1 cellular context compared by ENCODE assay signal in the genomic region with DNA sequence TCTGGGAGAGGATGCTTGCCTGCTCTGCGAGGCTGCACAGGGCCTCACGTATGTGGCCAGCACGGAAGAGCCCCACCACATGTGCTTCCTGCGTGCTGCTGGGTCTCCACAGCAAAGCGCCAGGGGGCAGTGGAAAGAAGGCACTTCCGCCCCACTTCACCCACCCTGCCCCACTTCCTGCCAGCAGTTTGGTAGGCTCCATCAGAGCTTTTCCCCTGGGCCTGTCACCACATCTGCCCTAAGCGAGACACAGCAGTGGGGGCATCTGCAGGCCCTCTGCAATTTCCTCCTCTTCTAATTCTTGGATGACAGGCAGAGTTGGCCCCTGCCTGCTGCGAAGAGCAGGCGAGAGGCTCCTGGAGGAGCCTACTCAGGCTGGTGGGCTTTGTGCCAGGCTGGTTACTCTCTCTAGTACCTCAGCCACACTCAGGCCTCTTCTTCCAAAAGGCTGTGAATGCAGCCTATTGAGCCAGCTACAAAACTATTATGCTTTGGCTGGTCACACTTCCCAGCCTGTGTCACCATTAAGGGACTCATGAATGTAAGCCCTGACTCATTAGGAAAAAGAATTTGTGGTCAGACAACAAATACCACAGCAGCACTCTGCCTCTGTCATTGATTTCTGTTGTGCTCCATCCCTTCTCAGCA.
A peak's percentile ranks its signal among the peaks of the same experiment; 100 is the strongest.
TF ChIP-seq lines count a peak whose summit lies in the region.

No MANE protein-coding gene starts in this region.

TF ChIP-seq in GM12878, 131 proteins besides CTCF, POLR2A, EP300 and RAD21 (continues in another document):
- TF ChIP-seq TCF12 (IDR thresholded peaks at IDR 0.05; ENCODE audit: low read depth, low read length) (peak; percentile 57; the same call in 1 of the 2 replicates), RB1 (IDR thresholded peaks at IDR 0.05; ENCODE audit: borderline replicate concordance) (peak; percentile 52; the same call in 1 of the 2 replicates), ELK1 (IDR thresholded peaks at IDR 0.05; ENCODE audit: low read depth, low read length) (peak; percentile 82; the same call in 1 of the 2 replicates), CREM (IDR thresholded peaks at IDR 0.05; ENCODE audit: low read depth) (peak; percentile 28; the same call in 1 of the 2 replicates), FOXK2 (IDR thresholded peaks at IDR 0.05) (no peak), ZZZ3 (IDR thresholded peaks at IDR 0.05; ENCODE audit: control insufficient read depth, insufficient read length, low read depth) (no peak), PBX3 (IDR thresholded peaks at IDR 0.05; ENCODE audit: insufficient replicate concordance, low read depth, low read length) (no peak), TBL1XR1 (IDR thresholded peaks at IDR 0.05; ENCODE audit: low read depth, low read length) (peak; percentile 42; the same call in 1 of the 2 replicates), ZNF217 (IDR thresholded peaks at IDR 0.05) (no peak; the same call in 1 of the 2 replicates), SMC3 (IDR thresholded peaks at IDR 0.05; ENCODE audit: borderline replicate concordance, low read length) (peak; percentile 61; the same call in 1 of the 2 replicates), HDAC2 (IDR thresholded peaks at IDR 0.05) (no peak), CHD2 (IDR thresholded peaks at IDR 0.05; ENCODE audit: borderline replicate concordance, low read depth, low read length) (0 out of 2 replicates have a peak, but pooled peaks have one; percentile 25), NBN (IDR thresholded peaks at IDR 0.05) (peak; percentile 56; the same call in 1 of the 2 replicates), PAX8 (IDR thresholded peaks at IDR 0.05) (no peak), ZBED1 (IDR thresholded peaks at IDR 0.05; ENCODE audit: borderline replicate concordance) (no peak), RUNX3 (IDR thresholded peaks at IDR 0.05; ENCODE audit: low read length) (peak; percentile 98), MYC (IDR thresholded peaks at IDR 0.05; ENCODE audit: insufficient read depth, insufficient read length, insufficient replicate concordance, low read length, severe bottlenecking) (peak; percentile 47), MXI1 (IDR thresholded peaks at IDR 0.05; ENCODE audit: low read depth, low read length) (peak; percentile 76), DPF2 (IDR thresholded peaks at IDR 0.05) (peak; percentile 76), YY1 (IDR thresholded peaks at IDR 0.05; ENCODE audit: low read depth, low read length) (peak; percentile 40; the same call in 1 of the 2 replicates), BMI1 (IDR thresholded peaks at IDR 0.05; ENCODE audit: borderline replicate concordance) (no peak), TCF7 (IDR thresholded peaks at IDR 0.05; ENCODE audit: borderline replicate concordance) (no peak), MTA3 (IDR thresholded peaks at IDR 0.05; ENCODE audit: borderline replicate concordance, low read length) (peak; percentile 95; the same call in 1 of the 2 replicates), FOS (IDR thresholded peaks at IDR 0.05; ENCODE audit: borderline replicate concordance, extremely low read depth, insufficient read length) (no peak), HDGF (IDR thresholded peaks at IDR 0.05) (0 out of 2 replicates have a peak, but pooled peaks have one; percentile 67), ATF7 (IDR thresholded peaks at IDR 0.05; ENCODE audit: low read depth) (0 out of 2 replicates have a peak, but pooled peaks have one; percentile 14), ESRRA (IDR thresholded peaks at IDR 0.05; ENCODE audit: low read length) (no peak), JUNB (IDR thresholded peaks at IDR 0.05) (peak; percentile 75), MEF2A (IDR thresholded peaks at IDR 0.05; ENCODE audit: insufficient read depth, low read depth, low read length) (peak; percentile 26; the same call in 1 of the 2 replicates), CREB1 (IDR thresholded peaks at IDR 0.05; ENCODE audit: low read depth) (peak; percentile 50; the same call in 1 of the 2 replicates), SPI1 (IDR thresholded peaks at IDR 0.05; ENCODE audit: borderline replicate concordance, insufficient read depth, low read depth, low read length) (peak; percentile 68), EED (IDR thresholded peaks at IDR 0.05; ENCODE audit: low read depth) (peak; percentile 83), HCFC1 (IDR thresholded peaks at IDR 0.05; ENCODE audit: low read length) (0 out of 2 replicates have a peak, but pooled peaks have one; percentile 26), ETV6 (conservative IDR thresholded peaks at IDR 0.05 in 1 of 2, IDR thresholded peaks at IDR 0.05 in 1 of 2; ENCODE audit: borderline replicate concordance in 1 of 2, low read depth in 1 of 2) (peak in 1 of 2 experiments; percentile 81; a peak in 2 of 4 replicates), IRF4 (IDR thresholded peaks at IDR 0.05; ENCODE audit: low read depth, low read length) (peak; percentile 65; the same call in 1 of the 2 replicates), TCF3 (IDR thresholded peaks at IDR 0.05; ENCODE audit: borderline replicate concordance, insufficient read depth, low read depth, low read length) (no peak), GATAD2B (conservative IDR thresholded peaks at IDR 0.05; ENCODE audit: low read depth) (peak; percentile 66)
- TF ChIP-seq, protein P1, sequence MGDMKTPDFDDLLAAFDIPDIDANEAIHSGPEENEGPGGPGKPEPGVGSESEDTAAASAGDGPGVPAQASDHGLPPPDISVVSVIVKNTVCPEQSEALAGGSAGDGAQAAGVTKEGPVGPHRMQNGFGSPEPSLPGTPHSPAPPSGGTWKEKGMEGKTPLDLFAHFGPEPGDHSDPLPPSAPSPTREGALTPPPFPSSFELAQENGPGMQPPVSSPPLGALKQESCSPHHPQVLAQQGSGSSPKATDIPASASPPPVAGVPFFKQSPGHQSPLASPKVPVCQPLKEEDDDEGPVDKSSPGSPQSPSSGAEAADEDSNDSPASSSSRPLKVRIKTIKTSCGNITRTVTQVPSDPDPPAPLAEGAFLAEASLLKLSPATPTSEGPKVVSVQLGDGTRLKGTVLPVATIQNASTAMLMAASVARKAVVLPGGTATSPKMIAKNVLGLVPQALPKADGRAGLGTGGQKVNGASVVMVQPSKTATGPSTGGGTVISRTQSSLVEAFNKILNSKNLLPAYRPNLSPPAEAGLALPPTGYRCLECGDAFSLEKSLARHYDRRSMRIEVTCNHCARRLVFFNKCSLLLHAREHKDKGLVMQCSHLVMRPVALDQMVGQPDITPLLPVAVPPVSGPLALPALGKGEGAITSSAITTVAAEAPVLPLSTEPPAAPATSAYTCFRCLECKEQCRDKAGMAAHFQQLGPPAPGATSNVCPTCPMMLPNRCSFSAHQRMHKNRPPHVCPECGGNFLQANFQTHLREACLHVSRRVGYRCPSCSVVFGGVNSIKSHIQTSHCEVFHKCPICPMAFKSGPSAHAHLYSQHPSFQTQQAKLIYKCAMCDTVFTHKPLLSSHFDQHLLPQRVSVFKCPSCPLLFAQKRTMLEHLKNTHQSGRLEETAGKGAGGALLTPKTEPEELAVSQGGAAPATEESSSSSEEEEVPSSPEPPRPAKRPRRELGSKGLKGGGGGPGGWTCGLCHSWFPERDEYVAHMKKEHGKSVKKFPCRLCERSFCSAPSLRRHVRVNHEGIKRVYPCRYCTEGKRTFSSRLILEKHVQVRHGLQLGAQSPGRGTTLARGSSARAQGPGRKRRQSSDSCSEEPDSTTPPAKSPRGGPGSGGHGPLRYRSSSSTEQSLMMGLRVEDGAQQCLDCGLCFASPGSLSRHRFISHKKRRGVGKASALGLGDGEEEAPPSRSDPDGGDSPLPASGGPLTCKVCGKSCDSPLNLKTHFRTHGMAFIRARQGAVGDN (IDR thresholded peaks at IDR 0.05), result peak; percentile 98
- TF ChIP-seq, protein P2, sequence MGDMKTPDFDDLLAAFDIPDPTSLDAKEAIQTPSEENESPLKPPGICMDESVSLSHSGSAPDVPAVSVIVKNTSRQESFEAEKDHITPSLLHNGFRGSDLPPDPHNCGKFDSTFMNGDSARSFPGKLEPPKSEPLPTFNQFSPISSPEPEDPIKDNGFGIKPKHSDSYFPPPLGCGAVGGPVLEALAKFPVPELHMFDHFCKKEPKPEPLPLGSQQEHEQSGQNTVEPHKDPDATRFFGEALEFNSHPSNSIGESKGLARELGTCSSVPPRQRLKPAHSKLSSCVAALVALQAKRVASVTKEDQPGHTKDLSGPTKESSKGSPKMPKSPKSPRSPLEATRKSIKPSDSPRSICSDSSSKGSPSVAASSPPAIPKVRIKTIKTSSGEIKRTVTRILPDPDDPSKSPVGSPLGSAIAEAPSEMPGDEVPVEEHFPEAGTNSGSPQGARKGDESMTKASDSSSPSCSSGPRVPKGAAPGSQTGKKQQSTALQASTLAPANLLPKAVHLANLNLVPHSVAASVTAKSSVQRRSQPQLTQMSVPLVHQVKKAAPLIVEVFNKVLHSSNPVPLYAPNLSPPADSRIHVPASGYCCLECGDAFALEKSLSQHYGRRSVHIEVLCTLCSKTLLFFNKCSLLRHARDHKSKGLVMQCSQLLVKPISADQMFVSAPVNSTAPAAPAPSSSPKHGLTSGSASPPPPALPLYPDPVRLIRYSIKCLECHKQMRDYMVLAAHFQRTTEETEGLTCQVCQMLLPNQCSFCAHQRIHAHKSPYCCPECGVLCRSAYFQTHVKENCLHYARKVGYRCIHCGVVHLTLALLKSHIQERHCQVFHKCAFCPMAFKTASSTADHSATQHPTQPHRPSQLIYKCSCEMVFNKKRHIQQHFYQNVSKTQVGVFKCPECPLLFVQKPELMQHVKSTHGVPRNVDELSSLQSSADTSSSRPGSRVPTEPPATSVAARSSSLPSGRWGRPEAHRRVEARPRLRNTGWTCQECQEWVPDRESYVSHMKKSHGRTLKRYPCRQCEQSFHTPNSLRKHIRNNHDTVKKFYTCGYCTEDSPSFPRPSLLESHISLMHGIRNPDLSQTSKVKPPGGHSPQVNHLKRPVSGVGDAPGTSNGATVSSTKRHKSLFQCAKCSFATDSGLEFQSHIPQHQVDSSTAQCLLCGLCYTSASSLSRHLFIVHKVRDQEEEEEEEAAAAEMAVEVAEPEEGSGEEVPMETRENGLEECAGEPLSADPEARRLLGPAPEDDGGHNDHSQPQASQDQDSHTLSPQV (IDR thresholded peaks at IDR 0.05), result 0 out of 2 replicates have a peak, but pooled peaks have one; percentile 34
- TF ChIP-seq, protein P3, sequence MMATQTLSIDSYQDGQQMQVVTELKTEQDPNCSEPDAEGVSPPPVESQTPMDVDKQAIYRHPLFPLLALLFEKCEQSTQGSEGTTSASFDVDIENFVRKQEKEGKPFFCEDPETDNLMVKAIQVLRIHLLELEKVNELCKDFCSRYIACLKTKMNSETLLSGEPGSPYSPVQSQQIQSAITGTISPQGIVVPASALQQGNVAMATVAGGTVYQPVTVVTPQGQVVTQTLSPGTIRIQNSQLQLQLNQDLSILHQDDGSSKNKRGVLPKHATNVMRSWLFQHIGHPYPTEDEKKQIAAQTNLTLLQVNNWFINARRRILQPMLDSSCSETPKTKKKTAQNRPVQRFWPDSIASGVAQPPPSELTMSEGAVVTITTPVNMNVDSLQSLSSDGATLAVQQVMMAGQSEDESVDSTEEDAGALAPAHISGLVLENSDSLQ (IDR thresholded peaks at IDR 0.05), result no peak; the same call in none of the 2 replicates
- TF ChIP-seq, protein P4, sequence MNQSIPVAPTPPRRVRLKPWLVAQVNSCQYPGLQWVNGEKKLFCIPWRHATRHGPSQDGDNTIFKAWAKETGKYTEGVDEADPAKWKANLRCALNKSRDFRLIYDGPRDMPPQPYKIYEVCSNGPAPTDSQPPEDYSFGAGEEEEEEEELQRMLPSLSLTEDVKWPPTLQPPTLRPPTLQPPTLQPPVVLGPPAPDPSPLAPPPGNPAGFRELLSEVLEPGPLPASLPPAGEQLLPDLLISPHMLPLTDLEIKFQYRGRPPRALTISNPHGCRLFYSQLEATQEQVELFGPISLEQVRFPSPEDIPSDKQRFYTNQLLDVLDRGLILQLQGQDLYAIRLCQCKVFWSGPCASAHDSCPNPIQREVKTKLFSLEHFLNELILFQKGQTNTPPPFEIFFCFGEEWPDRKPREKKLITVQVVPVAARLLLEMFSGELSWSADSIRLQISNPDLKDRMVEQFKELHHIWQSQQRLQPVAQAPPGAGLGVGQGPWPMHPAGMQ (IDR thresholded peaks at IDR 0.05; ENCODE audit: borderline replicate concordance), result no peak
- TF ChIP-seq, protein P5, sequence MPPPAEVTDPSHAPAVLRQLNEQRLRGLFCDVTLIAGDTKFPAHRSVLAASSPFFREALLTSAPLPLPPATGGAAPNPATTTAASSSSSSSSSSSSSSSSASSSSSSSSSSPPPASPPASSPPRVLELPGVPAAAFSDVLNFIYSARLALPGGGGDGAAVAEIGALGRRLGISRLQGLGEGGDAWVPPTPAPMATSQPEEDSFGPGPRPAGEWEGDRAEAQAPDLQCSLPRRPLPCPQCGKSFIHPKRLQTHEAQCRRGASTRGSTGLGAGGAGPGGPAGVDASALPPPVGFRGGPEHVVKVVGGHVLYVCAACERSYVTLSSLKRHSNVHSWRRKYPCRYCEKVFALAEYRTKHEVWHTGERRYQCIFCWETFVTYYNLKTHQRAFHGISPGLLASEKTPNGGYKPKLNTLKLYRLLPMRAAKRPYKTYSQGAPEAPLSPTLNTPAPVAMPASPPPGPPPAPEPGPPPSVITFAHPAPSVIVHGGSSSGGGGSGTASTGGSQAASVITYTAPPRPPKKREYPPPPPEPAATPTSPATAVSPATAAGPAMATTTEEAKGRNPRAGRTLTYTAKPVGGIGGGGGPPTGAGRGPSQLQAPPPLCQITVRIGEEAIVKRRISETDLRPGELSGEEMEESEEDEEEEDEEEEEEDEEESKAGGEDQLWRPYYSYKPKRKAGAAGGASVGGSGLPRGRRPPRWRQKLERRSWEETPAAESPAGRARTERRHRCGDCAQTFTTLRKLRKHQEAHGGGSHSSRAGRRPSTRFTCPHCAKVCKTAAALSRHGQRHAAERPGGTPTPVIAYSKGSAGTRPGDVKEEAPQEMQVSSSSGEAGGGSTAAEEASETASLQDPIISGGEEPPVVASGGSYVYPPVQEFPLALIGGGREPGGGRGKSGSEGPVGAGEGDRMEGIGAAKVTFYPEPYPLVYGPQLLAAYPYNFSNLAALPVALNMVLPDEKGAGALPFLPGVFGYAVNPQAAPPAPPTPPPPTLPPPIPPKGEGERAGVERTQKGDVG (CRISPR knock-in tag; IDR thresholded peaks at IDR 0.05), result no peak
